26 cellular contexts compared by ENCODE assay signal in the genomic region with DNA sequence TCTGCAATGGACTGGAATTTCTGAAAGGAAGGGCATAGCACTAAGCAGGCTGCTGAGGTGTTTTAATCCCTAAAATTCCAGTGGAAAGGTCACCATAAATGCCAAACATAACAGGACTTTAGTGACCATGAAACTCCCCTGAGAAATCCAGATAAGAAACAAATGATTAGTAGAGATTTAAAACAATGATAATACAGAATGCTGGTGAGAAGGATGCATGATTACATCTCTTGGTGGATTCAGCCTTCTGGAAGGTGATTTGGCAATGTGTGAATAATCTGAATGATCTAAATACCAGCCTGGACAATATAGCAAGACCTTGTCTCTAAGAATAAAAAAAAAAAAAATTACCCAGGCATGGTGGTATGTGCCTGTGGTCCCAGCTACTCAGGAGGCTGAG.
"Had no signal": no experiment of that assay in that cellular context is flagged by ENCODE, and none has a peak within 500 bp of the region (broad histone marks: within the 10 kb centered on the region; RNA-seq: fewer than 3 reads in every experiment).

No MANE protein-coding gene starts in this region.

- H3K27ac Mint-ChIP-seq: activated CD8-positive, alpha-beta T cell treated with anti-CD3 and anti-CD28 coated beads for 36 hours; activated naive CD8-positive, alpha-beta T cell treated with anti-CD3 and anti-CD28 coated beads, Interleukin-2, amount 10 ng/mL, durations not matched to agents 7 days and 5 days; activated T-cell treated with anti-CD3 and anti-CD28 coated beads, Interleukin-2, amount 50 U/mL, for 72 hours; activated T-helper 2 cell treated with anti-CD3 and anti-CD28 coated beads, Interferon-gamma antibody, Interleukin-2, Interleukin-4, amounts not matched to agents 10 μg/mL and 5 μg/mL and 100 μg/mL, durations not matched to agents 14 hours and 24 hours and 36 hours had no signal

- ATAC-seq: activated CD8-positive, alpha-beta T cell treated with anti-CD3 and anti-CD28 coated beads for 36 hours; activated T-cell treated with anti-CD3 and anti-CD28 coated beads, Interleukin-2, amount 50 U/mL, for 72 hours had no signal

- FAIRE-seq: TTC549 had no signal

- H3K4me3 ChIP-seq: ascending aorta, MG63 had no signal

- DNase-seq: activated CD4-positive, CD25-positive, alpha-beta regulatory T cell; activated CD8-positive, alpha-beta memory T cell treated with anti-CD3 and anti-CD28 coated beads, Interleukin-2, amount 50 U/mL, for 4 hours; activated CD8-positive, alpha-beta T cell treated with anti-CD3 and anti-CD28 coated beads for 36 hours; activated gamma-delta T cell treated with Interleukin-2 at 50 U/mL for 16 hours; activated naive CD4-positive, alpha-beta T cell treated with anti-CD3 and anti-CD28 coated beads, Interleukin-2, amount 50 U/mL, for 16 hours; activated naive CD8-positive, alpha-beta T cell treated with anti-CD3 and anti-CD28 coated beads, Interleukin-2, amount 10 ng/mL, durations not matched to agents 7 days and 5 days; activated T-cell treated with anti-CD3 and anti-CD28 coated beads, Interleukin-2, amount 50 U/mL, for 72 hours; amniotic stem cell; MG63; NCI-H1105; NCI-H1436; NCI-H1694 treated with DMSO at 0.1 percent for 48 hours; NCI-H2029 treated with DMSO at 0.1 percent for 48 hours; NCI-H510A treated with DMSO at 0.1 percent for 48 hours; NCI-H69; NK-92 treated with Interleukin-12 subunit alpha and Interleukin-12 subunit beta, amount 100 ng/mL, for 24 hours; SHP77 treated with DMSO at 0.1 percent for 48 hours; T-helper 2 cell; T1000 had no signal

- H3K36me3 ChIP-seq: ascending aorta, MG63 had no signal

- H3K9me3 ChIP-seq: ascending aorta, MG63 had no signal

- H3K27me3 Mint-ChIP-seq: activated CD8-positive, alpha-beta T cell treated with anti-CD3 and anti-CD28 coated beads for 36 hours; activated naive CD8-positive, alpha-beta T cell treated with anti-CD3 and anti-CD28 coated beads, Interleukin-2, amount 10 ng/mL, durations not matched to agents 7 days and 5 days; brain; central memory CD8-positive, alpha-beta T cell had no signal

- H3K27ac ChIP-seq: ascending aorta, KMS-11, VCaP had no signal

- H3K4me1 Mint-ChIP-seq: activated naive CD8-positive, alpha-beta T cell treated with anti-CD3 and anti-CD28 coated beads, Interleukin-2, amount 10 ng/mL, durations not matched to agents 7 days and 5 days had no signal

- H3K4me3 Mint-ChIP-seq: activated CD8-positive, alpha-beta T cell treated with anti-CD3 and anti-CD28 coated beads for 36 hours; activated naive CD8-positive, alpha-beta T cell treated with anti-CD3 and anti-CD28 coated beads, Interleukin-2, amount 10 ng/mL, durations not matched to agents 7 days and 5 days; activated T-cell treated with anti-CD3 and anti-CD28 coated beads, Interleukin-2, amount 50 U/mL, for 72 hours; brain; central memory CD8-positive, alpha-beta T cell had no signal

- H3K27me3 ChIP-seq: ascending aorta, MG63 had no signal

- H3K4me2 ChIP-seq: KMS-11 had no signal

- H3K9ac ChIP-seq: KMS-11 had no signal

- H3K9me3 Mint-ChIP-seq: activated T-cell treated with anti-CD3 and anti-CD28 coated beads, Interleukin-2, amount 50 U/mL, for 72 hours; activated T-helper 2 cell treated with anti-CD3 and anti-CD28 coated beads, Interferon-gamma antibody, Interleukin-2, Interleukin-4, amounts not matched to agents 10 μg/mL and 5 μg/mL and 100 μg/mL, durations not matched to agents 14 hours and 24 hours and 36 hours; central memory CD8-positive, alpha-beta T cell had no signal

- H3K4me1 ChIP-seq: ascending aorta had no signal
